In the genomic region with DNA sequence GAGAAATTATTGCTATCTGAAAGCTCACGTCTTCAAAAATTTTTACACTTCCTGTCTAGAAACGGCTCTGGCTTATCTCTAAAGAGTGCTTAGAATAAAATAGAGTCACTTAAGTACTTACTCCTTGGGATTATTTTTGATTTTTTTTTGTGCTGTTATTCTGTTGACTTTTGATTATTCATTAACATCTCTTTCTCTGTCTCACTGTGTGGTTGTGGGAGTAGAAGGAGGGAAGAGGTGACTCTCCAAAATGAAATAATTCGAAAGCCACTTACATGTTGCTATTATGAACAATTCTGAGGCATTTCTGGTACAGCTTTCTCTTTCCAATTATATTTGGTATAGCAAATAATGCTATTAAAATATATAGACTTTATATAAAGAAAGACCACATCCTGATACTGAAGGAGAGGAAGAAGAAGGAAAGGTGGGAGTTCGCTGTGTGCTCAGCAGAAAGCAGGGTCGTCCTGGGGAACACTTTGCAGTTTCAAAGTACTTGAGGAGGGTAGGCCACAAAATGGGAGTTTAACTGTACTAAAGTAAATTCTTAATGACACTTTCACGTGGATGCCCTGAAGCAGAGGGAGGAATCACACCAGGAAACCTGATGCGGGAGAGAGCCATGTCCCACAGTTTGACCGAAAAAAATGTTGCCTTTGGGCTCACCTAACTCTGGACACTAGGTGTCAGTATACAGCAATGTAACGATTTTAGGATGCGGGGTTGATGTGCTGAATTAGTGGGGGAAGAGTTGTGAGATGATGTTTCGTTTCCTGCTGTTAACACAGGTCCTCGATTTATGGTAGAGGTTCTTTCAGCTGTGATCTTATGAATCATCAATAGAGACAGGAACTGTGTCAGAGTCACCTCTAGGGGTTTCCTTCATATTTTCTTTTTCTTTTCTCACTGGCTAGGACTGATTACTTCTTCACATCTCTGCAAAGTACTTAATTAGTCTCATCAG, we compare ENCODE assay signal across 8 cellular contexts. TPM values are rescaled to one million over a fixed set of nuclear protein-coding genes. Genes with fewer than 3 reads are reported as not detected.
DNase-seq lines count a peak whose midpoint lies in the region; TF ChIP-seq lines count a peak whose summit lies in the region.

No MANE protein-coding gene starts in this region.

- H3K27ac ChIP-seq in HEK293 (ENCODE audit: extremely low read depth, low read depth, low read length) (no peak overlapping the region), RWPE1 (no peak overlapping the region; the same call in 1 of the 2 replicates), vagina (no peak overlapping the region)

- CTCF ChIA-PET in HEK293 (lab: Yijun Ruan, JAX) (interaction anchor here (0.6 to 5.1 kb wide), 24 partner anchors 11 to 1641 kb away, joined by 3 to 42 read pairs (median 3); no protein-coding TSS in a partner anchor), RWPE1 (lab: Yijun Ruan, JAX) (interaction anchor here (0.6 to 1.7 kb wide), 9 partner anchors 104 to 1791 kb away, joined by 3 to 8 read pairs (median 4); no protein-coding TSS in a partner anchor)

- no peaks in the 10 kb centered on the region for H3K9me3 ChIP-seq in HEK293 (ENCODE audit: control insufficient read depth, insufficient read depth, low read depth, low read length)
- H3K9me3 ChIP-seq in MG63 = peaks cover 14% of the 10 kb centered on the region
- no peaks in the 10 kb centered on the region for H3K9me3 ChIP-seq in vagina

- DNase-seq in GM12865 (ENCODE audit: low read depth) = peak; percentile 87
- DNase-seq in MG63 = peak; percentile 40
- DNase-seq in RWPE1 (ENCODE audit: low spot score) = peak; percentile 73
- peak; percentile 13 for DNase-seq in activated T-helper 9 cell treated with anti-CD3 and anti-CD28 coated beads, Interleukin-2, amount 50 U/mL, for 16 hours (ENCODE audit: low read depth)
- peak; percentile 90 for DNase-seq in fibroblast of villous mesenchyme (ENCODE audit: low read depth)
- peak in 39 of 56 donors; percentile 1 to 62 (median 17) for DNase-seq in nucleus accumbens (lab: John Stamatoyannopoulos, UW)
- no peak for DNase-seq in vagina (ENCODE audit: extremely low spot score in 2 of 2)

- H3K27me3 ChIP-seq in MG63 = no peaks in the 10 kb centered on the region; the same call in 1 of the 2 replicates
- no peaks in the 10 kb centered on the region for H3K27me3 ChIP-seq in vagina

- no peak for TF ChIP-seq POLR2A in vagina (IDR thresholded peaks at IDR 0.05)

- TF ChIP-seq CTCF in GM12865 (IDR thresholded peaks at IDR 0.05; ENCODE audit: insufficient read depth, low read depth, low read length, missing control alignments) (peak; percentile 78), HEK293 (tag by site-specific recombination; IDR thresholded peaks at IDR 0.05) (peak; percentile 88), RWPE1 (conservative IDR thresholded peaks at IDR 0.05; ENCODE audit: low read depth) (peak; percentile 79), fibroblast of villous mesenchyme (IDR thresholded peaks at IDR 0.05; ENCODE audit: insufficient read depth, low read depth, low read length) (peak; percentile 86), vagina (IDR thresholded peaks at IDR 0.05) (peak; percentile 44 to 84 (median 83))

- POLR2A ChIA-PET in HEK293 (lab: Yijun Ruan, JAX) (no interaction called here), RWPE1 (lab: Yijun Ruan, JAX; ENCODE audit: low non-redundant PET) (no interaction called here)

- H3K4me3 ChIP-seq in GM12865 (ENCODE audit: low read depth, low read length) = no peak overlapping the region
- no peak overlapping the region for H3K4me3 ChIP-seq in HEK293 (ENCODE audit: low read depth, low read length)
- no peak overlapping the region for H3K4me3 ChIP-seq in MG63
- H3K4me3 ChIP-seq in fibroblast of villous mesenchyme (ENCODE audit: low read depth, low read length) = peak overlapping the region; percentile 20
- peak overlapping the region in 1 of 2 donors; percentile 3 for H3K4me3 ChIP-seq in vagina

- H3K4me1 ChIP-seq in HEK293 (ENCODE audit: control insufficient read depth, insufficient read depth, low read length) (no peaks in the 10 kb centered on the region; the same call in 1 of the 2 replicates), vagina (peaks cover 6% of the 10 kb centered on the region)

- H3K36me3 ChIP-seq in HEK293 (ENCODE audit: control insufficient read depth in 2 of 2, insufficient read depth in 1 of 2, low read length in 2 of 2) = no peaks in the 10 kb centered on the region
- 0 out of 2 replicates have a peak, but pooled peaks cover 4% of the 10 kb centered on the region for H3K36me3 ChIP-seq in MG63
- no peaks in the 10 kb centered on the region for H3K36me3 ChIP-seq in vagina

- intact Hi-C loops in vagina (cut with DNase I) = loop anchor here (10.0 kb wide), 1 partner anchor 1657 kb away; no protein-coding TSS in a partner anchor

TF ChIP-seq in HEK293, 187 proteins besides CTCF, POLR2A, EP300 and RAD21 (continues in another document):
- TF ChIP-seq ZNF302 (tag by site-specific recombination; IDR thresholded peaks at IDR 0.05; ENCODE audit: low read depth) (no peak), ZNF791 (tag by site-specific recombination; IDR thresholded peaks at IDR 0.05) (no peak), ZNF292 (tag by site-specific recombination; IDR thresholded peaks at IDR 0.05; ENCODE audit: borderline replicate concordance, low read depth) (no peak), ZFP69B (tag by site-specific recombination; IDR thresholded peaks at IDR 0.05) (no peak), ZBTB7A (tag by site-specific recombination; IDR thresholded peaks at IDR 0.05; ENCODE audit: low read depth) (no peak), ZNF112 (tag by site-specific recombination; IDR thresholded peaks at IDR 0.05) (no peak), GLI4 (tag by site-specific recombination; IDR thresholded peaks at IDR 0.05) (no peak), ZNF394 (tag by site-specific recombination; IDR thresholded peaks at IDR 0.05; ENCODE audit: borderline replicate concordance) (no peak)
- TF ChIP-seq, protein P1, sequence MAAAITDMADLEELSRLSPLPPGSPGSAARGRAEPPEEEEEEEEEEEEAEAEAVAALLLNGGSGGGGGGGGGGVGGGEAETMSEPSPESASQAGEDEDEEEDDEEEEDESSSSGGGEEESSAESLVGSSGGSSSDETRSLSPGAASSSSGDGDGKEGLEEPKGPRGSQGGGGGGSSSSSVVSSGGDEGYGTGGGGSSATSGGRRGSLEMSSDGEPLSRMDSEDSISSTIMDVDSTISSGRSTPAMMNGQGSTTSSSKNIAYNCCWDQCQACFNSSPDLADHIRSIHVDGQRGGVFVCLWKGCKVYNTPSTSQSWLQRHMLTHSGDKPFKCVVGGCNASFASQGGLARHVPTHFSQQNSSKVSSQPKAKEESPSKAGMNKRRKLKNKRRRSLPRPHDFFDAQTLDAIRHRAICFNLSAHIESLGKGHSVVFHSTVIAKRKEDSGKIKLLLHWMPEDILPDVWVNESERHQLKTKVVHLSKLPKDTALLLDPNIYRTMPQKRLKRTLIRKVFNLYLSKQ (tag by site-specific recombination; IDR thresholded peaks at IDR 0.05; ENCODE audit: borderline replicate concordance) = no peak
- TF ChIP-seq, protein P2, sequence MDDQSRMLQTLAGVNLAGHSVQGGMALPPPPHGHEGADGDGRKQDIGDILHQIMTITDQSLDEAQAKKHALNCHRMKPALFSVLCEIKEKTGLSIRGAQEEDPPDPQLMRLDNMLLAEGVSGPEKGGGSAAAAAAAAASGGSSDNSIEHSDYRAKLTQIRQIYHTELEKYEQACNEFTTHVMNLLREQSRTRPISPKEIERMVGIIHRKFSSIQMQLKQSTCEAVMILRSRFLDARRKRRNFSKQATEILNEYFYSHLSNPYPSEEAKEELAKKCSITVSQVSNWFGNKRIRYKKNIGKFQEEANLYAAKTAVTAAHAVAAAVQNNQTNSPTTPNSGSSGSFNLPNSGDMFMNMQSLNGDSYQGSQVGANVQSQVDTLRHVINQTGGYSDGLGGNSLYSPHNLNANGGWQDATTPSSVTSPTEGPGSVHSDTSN (CRISPR knock-in tag; IDR thresholded peaks at IDR 0.05) = no peak
- TF ChIP-seq, protein P3, sequence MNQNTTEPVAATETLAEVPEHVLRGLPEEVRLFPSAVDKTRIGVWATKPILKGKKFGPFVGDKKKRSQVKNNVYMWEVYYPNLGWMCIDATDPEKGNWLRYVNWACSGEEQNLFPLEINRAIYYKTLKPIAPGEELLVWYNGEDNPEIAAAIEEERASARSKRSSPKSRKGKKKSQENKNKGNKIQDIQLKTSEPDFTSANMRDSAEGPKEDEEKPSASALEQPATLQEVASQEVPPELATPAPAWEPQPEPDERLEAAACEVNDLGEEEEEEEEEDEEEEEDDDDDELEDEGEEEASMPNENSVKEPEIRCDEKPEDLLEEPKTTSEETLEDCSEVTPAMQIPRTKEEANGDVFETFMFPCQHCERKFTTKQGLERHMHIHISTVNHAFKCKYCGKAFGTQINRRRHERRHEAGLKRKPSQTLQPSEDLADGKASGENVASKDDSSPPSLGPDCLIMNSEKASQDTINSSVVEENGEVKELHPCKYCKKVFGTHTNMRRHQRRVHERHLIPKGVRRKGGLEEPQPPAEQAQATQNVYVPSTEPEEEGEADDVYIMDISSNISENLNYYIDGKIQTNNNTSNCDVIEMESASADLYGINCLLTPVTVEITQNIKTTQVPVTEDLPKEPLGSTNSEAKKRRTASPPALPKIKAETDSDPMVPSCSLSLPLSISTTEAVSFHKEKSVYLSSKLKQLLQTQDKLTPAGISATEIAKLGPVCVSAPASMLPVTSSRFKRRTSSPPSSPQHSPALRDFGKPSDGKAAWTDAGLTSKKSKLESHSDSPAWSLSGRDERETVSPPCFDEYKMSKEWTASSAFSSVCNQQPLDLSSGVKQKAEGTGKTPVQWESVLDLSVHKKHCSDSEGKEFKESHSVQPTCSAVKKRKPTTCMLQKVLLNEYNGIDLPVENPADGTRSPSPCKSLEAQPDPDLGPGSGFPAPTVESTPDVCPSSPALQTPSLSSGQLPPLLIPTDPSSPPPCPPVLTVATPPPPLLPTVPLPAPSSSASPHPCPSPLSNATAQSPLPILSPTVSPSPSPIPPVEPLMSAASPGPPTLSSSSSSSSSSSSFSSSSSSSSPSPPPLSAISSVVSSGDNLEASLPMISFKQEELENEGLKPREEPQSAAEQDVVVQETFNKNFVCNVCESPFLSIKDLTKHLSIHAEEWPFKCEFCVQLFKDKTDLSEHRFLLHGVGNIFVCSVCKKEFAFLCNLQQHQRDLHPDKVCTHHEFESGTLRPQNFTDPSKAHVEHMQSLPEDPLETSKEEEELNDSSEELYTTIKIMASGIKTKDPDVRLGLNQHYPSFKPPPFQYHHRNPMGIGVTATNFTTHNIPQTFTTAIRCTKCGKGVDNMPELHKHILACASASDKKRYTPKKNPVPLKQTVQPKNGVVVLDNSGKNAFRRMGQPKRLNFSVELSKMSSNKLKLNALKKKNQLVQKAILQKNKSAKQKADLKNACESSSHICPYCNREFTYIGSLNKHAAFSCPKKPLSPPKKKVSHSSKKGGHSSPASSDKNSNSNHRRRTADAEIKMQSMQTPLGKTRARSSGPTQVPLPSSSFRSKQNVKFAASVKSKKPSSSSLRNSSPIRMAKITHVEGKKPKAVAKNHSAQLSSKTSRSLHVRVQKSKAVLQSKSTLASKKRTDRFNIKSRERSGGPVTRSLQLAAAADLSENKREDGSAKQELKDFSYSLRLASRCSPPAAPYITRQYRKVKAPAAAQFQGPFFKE (tag by site-specific recombination; IDR thresholded peaks at IDR 0.05; ENCODE audit: borderline replicate concordance) = no peak

RNA-seq across cellular contexts. Expression of a gene that starts 9.8 kb away (rescaled TPM):
- total RNA-seq in MG63 (2014; rRNA removed; shearing (Covaris generic); ENCODE audit: low replicate concordance) = 207 and 282 TPM in 2 replicates
- total RNA-seq in fibroblast of villous mesenchyme = 173 and 265 TPM in 2 replicates
- total RNA-seq in vagina = 48.1 TPM

Comparison
In these comparisons a context has a peak if more than half of its experiments do, and no peak if none do; other contexts are left out.
1. DNase-seq: peak in GM12865 (single experiment), MG63 (single experiment), RWPE1 (single experiment), activated T-helper 9 cell treated with anti-CD3 and anti-CD28 coated beads, Interleukin-2, amount 50 U/mL, for 16 hours (single experiment), fibroblast of villous mesenchyme (single experiment) and nucleus accumbens (39 of 56); none in vagina (0 of 2).
2. Peak in every context shown above with its lines, with median percentiles within 50 percentile points of each other: CTCF ChIP-seq.